Comparison of ENCODE assay signal across 1 cellular context in genomic region chr12:118355838-118356237, GRCh38.
TF ChIP-seq lines count a peak whose summit lies in the region.

No MANE protein-coding gene starts in this region.

TF ChIP-seq in SK-N-SH, 30 proteins besides CTCF, POLR2A, EP300 and RAD21 (continued from another document):
- TF ChIP-seq ZBTB33 (IDR thresholded peaks at IDR 0.05; ENCODE audit: borderline replicate concordance, low read depth) (no peak), PBX3 (IDR thresholded peaks at IDR 0.05) (no peak), RFX5 (IDR thresholded peaks at IDR 0.05; ENCODE audit: low read length) (no peak), GABPA (IDR thresholded peaks at IDR 0.05; ENCODE audit: low read depth) (no peak), TAF1 (IDR thresholded peaks at IDR 0.05; ENCODE audit: borderline replicate concordance, low read depth, low read length) (no peak), FOSL2 (IDR thresholded peaks at IDR 0.05; ENCODE audit: borderline replicate concordance, low read depth) (no peak), USF1 (IDR thresholded peaks at IDR 0.05; ENCODE audit: borderline replicate concordance, low read depth) (no peak), YY1 (IDR thresholded peaks at IDR 0.05; ENCODE audit: low read depth) (no peak)
- TF ChIP-seq, protein P1, sequence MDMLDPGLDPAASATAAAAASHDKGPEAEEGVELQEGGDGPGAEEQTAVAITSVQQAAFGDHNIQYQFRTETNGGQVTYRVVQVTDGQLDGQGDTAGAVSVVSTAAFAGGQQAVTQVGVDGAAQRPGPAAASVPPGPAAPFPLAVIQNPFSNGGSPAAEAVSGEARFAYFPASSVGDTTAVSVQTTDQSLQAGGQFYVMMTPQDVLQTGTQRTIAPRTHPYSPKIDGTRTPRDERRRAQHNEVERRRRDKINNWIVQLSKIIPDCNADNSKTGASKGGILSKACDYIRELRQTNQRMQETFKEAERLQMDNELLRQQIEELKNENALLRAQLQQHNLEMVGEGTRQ (IDR thresholded peaks at IDR 0.05; ENCODE audit: borderline replicate concordance, low read depth, low read length), result no peak
